ENCODE assay signal across 8 cellular contexts in genomic region chr6:135183532-135184440, GRCh38. TPM values are rescaled to one million over a fixed set of nuclear protein-coding genes. Genes with fewer than 3 reads are reported as not detected.
A peak's percentile ranks its signal among the peaks of the same experiment; 100 is the strongest.
DNase-seq lines count a peak whose midpoint lies in the region; ATAC-seq, FAIRE-seq and TF ChIP-seq lines count a peak whose summit lies in the region.

No MANE protein-coding gene starts in this region.

- H3K4me3 ChIP-seq in PC-3 (ENCODE audit: low read length) (peak overlapping the region; percentile 78), rectal smooth muscle tissue (ENCODE audit: low read length) (peak overlapping the region; percentile 56)

- no peaks in the 10 kb centered on the region for H3K27me3 ChIP-seq in PC-3 (ENCODE audit: low read length)
- H3K27me3 ChIP-seq in rectal smooth muscle tissue (ENCODE audit: control insufficient read depth, insufficient read depth, low read length) = peaks cover 2% of the 10 kb centered on the region

- BruUV-seq in PC-3 (replicated peaks; lab: Mats Ljungman, UMichigan) = no TSS peak

- no peaks in the 10 kb centered on the region for H3F3A ChIP-seq in PC-3 (ENCODE audit: low read length, unreplicated experiment)

- H3K36me3 ChIP-seq in PC-3 (ENCODE audit: low read depth, low read length) = no peaks in the 10 kb centered on the region
- H3K36me3 ChIP-seq in rectal smooth muscle tissue (ENCODE audit: control insufficient read depth, insufficient read depth, low read length) = no peaks in the 10 kb centered on the region

- H4K20me1 ChIP-seq in PC-3 (ENCODE audit: low read length) = no peaks in the 10 kb centered on the region

- H3K9me3 ChIP-seq in PC-3 (ENCODE audit: low read length) = no peaks in the 10 kb centered on the region

- FAIRE-seq in H54 (lab: Jason Lieb, UNC) = no peak

- POLR2A ChIA-PET in PC-3 (lab: Charles Lee; ENCODE audit: unreplicated experiment) = no interaction called here

- CTCF ChIA-PET in PC-3 (lab: Charles Lee) = interaction anchor here (0.5 to 1.5 kb wide), 3 partner anchors 39 to 181 kb away, joined by 7 to 11 read pairs (median 8); no protein-coding TSS in a partner anchor

- H3K4me1 ChIP-seq in PC-3 (ENCODE audit: insufficient read depth, low read length) (no peaks in the 10 kb centered on the region), rectal smooth muscle tissue (ENCODE audit: control insufficient read depth, insufficient read depth, low read length) (peaks cover 5% of the 10 kb centered on the region)

- H3K4me2 ChIP-seq in PC-3 (ENCODE audit: low read length) = peak overlapping the region; percentile 93

- no peak for TF ChIP-seq POLR2A in H54 (IDR thresholded peaks at IDR 0.05; ENCODE audit: low read depth, low read length)

- H3K79me2 ChIP-seq in PC-3 (ENCODE audit: low read length) = no peaks in the 10 kb centered on the region

- H3K9me2 ChIP-seq in PC-3 (replicated peaks; ENCODE audit: low read length) = no peaks in the 10 kb centered on the region

- H3K9ac ChIP-seq in PC-3 (ENCODE audit: low read length) = no peak overlapping the region
- no peak overlapping the region for H3K9ac ChIP-seq in rectal smooth muscle tissue (ENCODE audit: low read length)

- peak; percentile 73 for DNase-seq in CMK (ENCODE audit: low read depth)
- DNase-seq in PC-3 = peak; percentile 77
- DNase-seq in activated T-helper 1 cell treated with Interleukin-2 at 50 U/mL for 16 hours (ENCODE audit: low read depth) = peak; percentile 64
- peak; percentile 51 for DNase-seq in glomerular visceral epithelial cell (ENCODE audit: extremely low spot score)
- no peak for DNase-seq in H54 (ENCODE audit: insufficient read length, low spot score)

- H3K27ac ChIP-seq in PC-3 (ENCODE audit: low read length) (no peak overlapping the region), rectal smooth muscle tissue (ENCODE audit: low read depth, low read length) (no peak overlapping the region)

- peak; percentile 30 for ATAC-seq in GM19438 (IDR thresholded peaks at IDR 0.05; ENCODE audit: low read depth, unreplicated experiment)
- peak; percentile 26 for ATAC-seq in HG03565 (IDR thresholded peaks at IDR 0.05; ENCODE audit: unreplicated experiment)
- peak; percentile 51 for ATAC-seq in PC-3

- peak overlapping the region; percentile 88 for H2AFZ ChIP-seq in PC-3 (ENCODE audit: low read length)

- peak; percentile 73 for TF ChIP-seq CTCF in PC-3 (conservative IDR thresholded peaks at IDR 0.05; ENCODE audit: low read depth, low read length)

- intact Hi-C loops in PC-3 (cut with micrococcal nuclease) = loop anchor here (1.0 to 5.0 kb wide), 2 partner anchors 38 to 74 kb away; no protein-coding TSS in a partner anchor

RNA-seq across cellular contexts. Expression of gene MYB, which starts 2.7 kb away (rescaled TPM):
- 1.4 and 4.4 TPM in 2 replicates for total RNA-seq in PC-3 (2014; rRNA removed)
